In the genomic region with DNA sequence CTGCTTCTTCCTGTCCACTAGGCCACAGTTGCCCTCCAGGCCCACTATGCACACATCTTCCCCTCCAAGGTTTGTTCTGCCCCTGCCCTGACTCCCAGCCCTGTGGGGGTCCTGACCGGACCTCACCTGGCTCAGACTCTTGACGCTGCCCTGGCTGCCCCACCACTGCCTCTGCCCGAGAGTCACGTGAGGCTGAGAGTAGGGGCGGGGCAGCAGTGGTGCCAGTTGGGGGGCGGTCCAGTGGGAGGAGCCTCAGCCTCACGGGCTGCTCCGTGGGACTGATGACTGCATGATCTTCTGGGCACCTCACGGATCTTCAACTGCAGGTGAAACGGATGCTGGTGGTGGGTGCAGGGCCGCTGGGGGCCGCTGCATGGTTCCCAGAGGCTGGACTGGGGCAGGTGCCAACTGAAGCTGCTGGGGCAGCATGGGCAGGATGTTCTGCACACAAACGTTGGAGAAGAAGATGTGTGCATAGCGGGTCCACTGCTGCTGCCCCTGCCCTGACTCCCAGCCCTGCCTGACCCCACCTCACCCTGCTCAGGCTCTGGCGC, we compare ENCODE assay signal across 5 cellular contexts.
DNase-seq lines count a peak whose midpoint lies in the region; ATAC-seq and TF ChIP-seq lines count a peak whose summit lies in the region.
"Not testable (repeated sequence)": the region's sequence is repeated elsewhere in the genome, so short reads cannot be mapped to it uniquely, and the experiment has no call there.

No MANE protein-coding gene starts in this region.

- TF ChIP-seq CTCF in HCT116 (IDR thresholded peaks at IDR 0.05 in 2 of 3, conservative IDR thresholded peaks at IDR 0.05 in 1 of 3; ENCODE audit: borderline replicate concordance in 1 of 3, insufficient read depth in 1 of 3, low read depth in 2 of 3, low read length in 2 of 3); OCI-LY1 (IDR thresholded peaks at IDR 0.05; ENCODE audit: low read length); WTC11 (IDR thresholded peaks at IDR 0.05); endodermal cell (conservative IDR thresholded peaks at IDR 0.05): not testable (repeated sequence)

- H3K27me3 Mint-ChIP-seq in WTC11 (ENCODE audit: low read depth); endodermal cell (ENCODE audit: insufficient read depth): not testable (repeated sequence)

- H3K27me3 ChIP-seq in HCT116 (ENCODE audit: insufficient read depth, low read length); Karpas-422 (ENCODE audit: low read length); OCI-LY1 (ENCODE audit: insufficient read depth, low read length); endodermal cell (ENCODE audit: control insufficient read depth, insufficient read depth, low read length, poor library complexity, severe bottlenecking): not testable (repeated sequence)

- H3K9me3 ChIP-seq in HCT116 (ENCODE audit: control insufficient read depth in 1 of 2, insufficient read depth in 1 of 2, low read depth in 1 of 2, low read length in 2 of 2); Karpas-422 (ENCODE audit: low read length); OCI-LY1 (ENCODE audit: low read length); endodermal cell (ENCODE audit: control insufficient read depth, low read length): not testable (repeated sequence)

- not testable (repeated sequence) for H3K4me3 Mint-ChIP-seq in WTC11, endodermal cell

- not testable (repeated sequence) for H2AFZ ChIP-seq in HCT116 (ENCODE audit: low read depth, low read length, poor library complexity, severe bottlenecking); OCI-LY1 (ENCODE audit: low read length)
- H2AFZ ChIP-seq in Karpas-422 (ENCODE audit: low read length) = peak overlapping the region; percentile 43; the same call in 1 of the 2 replicates

- H3K36me3 Mint-ChIP-seq in WTC11; endodermal cell (ENCODE audit: low read depth): not testable (repeated sequence)

- H3F3A ChIP-seq in OCI-LY1 (ENCODE audit: insufficient read depth, low read length) = not testable (repeated sequence)

- H3K27ac ChIP-seq in HCT116 (ENCODE audit: low read depth, low read length); Karpas-422 (ENCODE audit: low read length); OCI-LY1 (ENCODE audit: low read depth, low read length, poor library complexity, severe bottlenecking); endodermal cell (ENCODE audit: low read depth, low read length): not testable (repeated sequence)

- H3K9ac ChIP-seq in HCT116 (ENCODE audit: low read length); Karpas-422 (ENCODE audit: low read length); OCI-LY1 (ENCODE audit: low read length); endodermal cell (ENCODE audit: extremely low read depth, low read length, poor library complexity, severe bottlenecking): not testable (repeated sequence)

- RAD21 ChIA-PET in HCT116 (lab: Charles Lee; ENCODE audit: low non-redundant PET in 1 of 2, low total read pairs in 2 of 2, uncharacterized antibody in 2 of 2, unreplicated experiment in 2 of 2) = not testable (repeated sequence)

- ATAC-seq in HCT116, WTC11: not testable (repeated sequence)

- not testable (repeated sequence) for BruUV-seq in HCT116 (replicated peaks; lab: Mats Ljungman, UMichigan)

- POLR2A ChIA-PET in HCT116 (lab: Charles Lee); WTC11 (lab: Charles Lee): not testable (repeated sequence)

- WGBS in endodermal cell (ENCODE audit: insufficient coverage in 1 of 2, insufficient read length in 1 of 2), 2 experiments = 78% methylated on average over 12 of the region's 15 CpGs; no CpG with 5 or more reads in 1 of the 2 experiments

- CTCF ChIA-PET in HCT116 (lab: Charles Lee); WTC11 (lab: Charles Lee): not testable (repeated sequence)

- H3K27ac Mint-ChIP-seq in WTC11, endodermal cell: not testable (repeated sequence)

- not testable (repeated sequence) for H4K20me1 ChIP-seq in HCT116 (ENCODE audit: insufficient read depth); Karpas-422 (ENCODE audit: insufficient read depth, low read depth, low read length); OCI-LY1 (ENCODE audit: insufficient read depth, low read length)

- H3K4me3 ChIP-seq in HCT116 (replicated peaks in 1 of 2; ENCODE audit: low read depth in 1 of 2, low read length in 2 of 2); Karpas-422 (ENCODE audit: low read length); OCI-LY1 (ENCODE audit: low read depth, low read length, poor library complexity, severe bottlenecking); endodermal cell (ENCODE audit: low read length): not testable (repeated sequence)

- intact Hi-C loops in HCT116 (cut with micrococcal nuclease) = not testable (repeated sequence)

- H3K36me3 ChIP-seq in HCT116 (ENCODE audit: control insufficient read depth in 1 of 2, insufficient read depth in 2 of 2, low read length in 2 of 2); Karpas-422 (ENCODE audit: insufficient read depth, low read length); OCI-LY1 (ENCODE audit: insufficient read depth, low read length); endodermal cell (ENCODE audit: control insufficient read depth, insufficient read depth, low read length): not testable (repeated sequence)

- DNase-seq in HCT116 (ENCODE audit: low read depth, low spot score); Karpas-422: not testable (repeated sequence)
- DNase-seq in WTC11 (ENCODE audit: low spot score) (peak; percentile 21), endodermal cell (peak; percentile 22)

- peak overlapping the region; percentile 37 for H3K4me2 ChIP-seq in HCT116 (ENCODE audit: low read length)
- H3K4me2 ChIP-seq in Karpas-422 (ENCODE audit: low read depth, low read length, poor library complexity, severe bottlenecking) = peak overlapping the region; percentile 15
- H3K4me2 ChIP-seq in OCI-LY1 (ENCODE audit: low read length) = peak overlapping the region; percentile 19; the same call in 1 of the 2 replicates

- TF ChIP-seq POLR2A in HCT116 (IDR thresholded peaks at IDR 0.05; ENCODE audit: borderline replicate concordance, extremely low read depth, insufficient read depth, insufficient read length) = not testable (repeated sequence)

- not testable (repeated sequence) for H3K79me2 ChIP-seq in HCT116 (ENCODE audit: insufficient read depth, low read length); Karpas-422 (ENCODE audit: low read length); OCI-LY1 (ENCODE audit: insufficient read depth, low read length)

- H3K9me3 Mint-ChIP-seq in WTC11, endodermal cell: not testable (repeated sequence)

- not testable (repeated sequence) for TF ChIP-seq RAD21 in HCT116 (IDR thresholded peaks at IDR 0.05; ENCODE audit: low read depth)

- H3K4me1 ChIP-seq in HCT116 (ENCODE audit: control insufficient read depth in 1 of 2, insufficient read depth in 2 of 2, low read length in 2 of 2); Karpas-422 (ENCODE audit: low read length); OCI-LY1 (ENCODE audit: insufficient read depth, low read length, severe bottlenecking); endodermal cell (ENCODE audit: control insufficient read depth, insufficient read depth, low read length): not testable (repeated sequence)

- H3K9me2 ChIP-seq in HCT116 (ENCODE audit: insufficient read depth); Karpas-422 (replicated peaks; ENCODE audit: insufficient read depth, low read length); OCI-LY1 (ENCODE audit: low read depth, low read length): not testable (repeated sequence)

- not testable (repeated sequence) for H3K4me1 Mint-ChIP-seq in WTC11, endodermal cell

TF ChIP-seq in HCT116, 20 proteins besides CTCF, POLR2A, EP300 and RAD21:
- TF ChIP-seq, protein P1, sequence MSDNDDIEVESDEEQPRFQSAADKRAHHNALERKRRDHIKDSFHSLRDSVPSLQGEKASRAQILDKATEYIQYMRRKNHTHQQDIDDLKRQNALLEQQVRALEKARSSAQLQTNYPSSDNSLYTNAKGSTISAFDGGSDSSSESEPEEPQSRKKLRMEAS (IDR thresholded peaks at IDR 0.05) = 0 out of 2 replicates have a peak, but pooled peaks have one; percentile 20

TF ChIP-seq in WTC11, 78 proteins besides CTCF, POLR2A, EP300 and RAD21:
- TF ChIP-seq USF2 (CRISPR knock-in tag; IDR thresholded peaks at IDR 0.05) = peak; percentile 80
- TF ChIP-seq, protein P2, sequence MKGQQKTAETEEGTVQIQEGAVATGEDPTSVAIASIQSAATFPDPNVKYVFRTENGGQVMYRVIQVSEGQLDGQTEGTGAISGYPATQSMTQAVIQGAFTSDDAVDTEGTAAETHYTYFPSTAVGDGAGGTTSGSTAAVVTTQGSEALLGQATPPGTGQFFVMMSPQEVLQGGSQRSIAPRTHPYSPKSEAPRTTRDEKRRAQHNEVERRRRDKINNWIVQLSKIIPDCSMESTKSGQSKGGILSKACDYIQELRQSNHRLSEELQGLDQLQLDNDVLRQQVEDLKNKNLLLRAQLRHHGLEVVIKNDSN (CRISPR knock-in tag; IDR thresholded peaks at IDR 0.05) = peak; percentile 71
